ENCODE assay signal across 11 cellular contexts in genomic region chr1:21297975-21298374, GRCh38. TPM values are rescaled to one million over a fixed set of nuclear protein-coding genes. Genes with fewer than 3 reads are reported as not detected.
DNase-seq lines count a peak whose midpoint lies in the region; ATAC-seq and TF ChIP-seq lines count a peak whose summit lies in the region.
"Had no signal": no experiment of that assay in that cellular context is flagged by ENCODE, and none has a peak within 500 bp of the region (broad histone marks: within the 10 kb centered on the region; RNA-seq: fewer than 3 reads in every experiment).

No MANE protein-coding gene starts in this region.

- peaks cover 70% of the 10 kb centered on the region for H3K4me1 ChIP-seq in left ventricle myocardium inferior
- H3K4me1 ChIP-seq in transverse colon: peaks cover 26 to 80% (median 36%) of the 10 kb centered on the region in 4 donors
- H3K4me1 ChIP-seq: uterus had no signal

- DNase-seq in activated naive CD4-positive, alpha-beta T cell treated with anti-CD3 and anti-CD28 coated beads, Interleukin-2, amount 10 ng/mL, durations not matched to agents 7 days and 5 days: no peak
- DNase-seq in activated naive CD4-positive, alpha-beta T cell treated with anti-CD3 and anti-CD28 coated beads, Interleukin-2, amount 50 U/mL, for 16 hours: no peak
- no peak for DNase-seq in activated naive CD4-positive, alpha-beta T cell treated with anti-CD3 and anti-CD28 coated beads, Interleukin-2, amount 50 U/mL, for 72 hours (ENCODE audit: low spot score in 2 of 2)
- DNase-seq in left ventricle myocardium inferior: no peak
- DNase-seq in transverse colon: peak; percentile 52
- DNase-seq in HuH-7 (ENCODE audit: low spot score): no peak
- no peak for DNase-seq in iPS-NIHi7 (ENCODE audit: extremely low spot score)
- DNase-seq: activated CD8-positive, alpha-beta memory T cell treated with anti-CD3 and anti-CD28 coated beads, Interleukin-2, amount 10 ng/mL, durations not matched to agents 7 days and 5 days; uterus had no signal

- H3K36me3 ChIP-seq in left ventricle myocardium inferior (no peaks in the 10 kb centered on the region), transverse colon (no peaks in the 10 kb centered on the region)
- H3K36me3 ChIP-seq: ovary, uterus had no signal

- H3K9me3 Mint-ChIP-seq in activated naive CD4-positive, alpha-beta T cell treated with anti-CD3 and anti-CD28 coated beads, Interleukin-2, amount 10 ng/mL, durations not matched to agents 7 days and 5 days: no peaks in the 10 kb centered on the region
- H3K9me3 Mint-ChIP-seq in activated naive CD4-positive, alpha-beta T cell treated with anti-CD3 and anti-CD28 coated beads, Interleukin-2, amount 50 U/mL, for 72 hours: no peaks in the 10 kb centered on the region

- H3K27me3 Mint-ChIP-seq in activated naive CD4-positive, alpha-beta T cell treated with anti-CD3 and anti-CD28 coated beads, Interleukin-2, amount 10 ng/mL, durations not matched to agents 7 days and 5 days: no peaks in the 10 kb centered on the region
- H3K27me3 Mint-ChIP-seq: activated CD8-positive, alpha-beta memory T cell treated with anti-CD3 and anti-CD28 coated beads, Interleukin-2, amount 10 ng/mL, durations not matched to agents 7 days and 5 days had no signal

- H3K4me1 Mint-ChIP-seq in activated naive CD4-positive, alpha-beta T cell treated with anti-CD3 and anti-CD28 coated beads, Interleukin-2, amount 10 ng/mL, durations not matched to agents 7 days and 5 days: peaks cover 87% of the 10 kb centered on the region

- H3K27me3 ChIP-seq in left ventricle myocardium inferior (ENCODE audit: low read depth) (no peaks in the 10 kb centered on the region), transverse colon (no peaks in the 10 kb centered on the region)
- H3K27me3 ChIP-seq: ovary, uterus had no signal

- TF ChIP-seq CTCF in left ventricle myocardium inferior (IDR thresholded peaks at IDR 0.05; ENCODE audit: borderline replicate concordance): no peak
- TF ChIP-seq CTCF in transverse colon (IDR thresholded peaks at IDR 0.05): no peak

- no peak for TF ChIP-seq POLR2A in transverse colon (IDR thresholded peaks at IDR 0.05)

- WGBS in transverse colon (ENCODE audit: low coverage in 1 of 2), 2 donors: 87% methylated on average over 13 of the region's 13 CpGs; no CpG with 5 or more reads in 1 of the 2 donors

- ATAC-seq in activated naive CD4-positive, alpha-beta T cell treated with anti-CD3 and anti-CD28 coated beads, Interleukin-2, amount 50 U/mL, for 72 hours: no peak
- ATAC-seq in HG02642 (IDR thresholded peaks at IDR 0.05; ENCODE audit: poor library complexity, unreplicated experiment): no peak
- ATAC-seq: activated CD8-positive, alpha-beta memory T cell treated with anti-CD3 and anti-CD28 coated beads, Interleukin-2, amount 10 ng/mL, durations not matched to agents 7 days and 5 days had no signal

- H3K27ac Mint-ChIP-seq in activated naive CD4-positive, alpha-beta T cell treated with anti-CD3 and anti-CD28 coated beads, Interleukin-2, amount 10 ng/mL, durations not matched to agents 7 days and 5 days: peak overlapping the region; percentile 76
- H3K27ac Mint-ChIP-seq in activated naive CD4-positive, alpha-beta T cell treated with anti-CD3 and anti-CD28 coated beads, Interleukin-2, amount 50 U/mL, for 72 hours: peak overlapping the region; percentile 79

- no peak overlapping the region for H3K4me3 ChIP-seq in left ventricle myocardium inferior
- no peak overlapping the region for H3K4me3 ChIP-seq in transverse colon
- H3K4me3 ChIP-seq: ovary, uterus had no signal

- in situ Hi-C loops in transverse colon (cut with MboI; ENCODE audit: low pct_ligation_motif_present in 1 of 4, low pct_unique_long_range_greater_than_20kb in 1 of 4, low sequenced_read_pairs in 3 of 4): no loop called here

- CTCF ChIA-PET in activated naive CD4-positive, alpha-beta T cell treated with anti-CD3 and anti-CD28 coated beads, Interleukin-2, amount 10 ng/mL, durations not matched to agents 7 days and 5 days (lab: Charles Lee): interaction anchor here (1.3 to 2.3 kb wide), 2 partner anchors 27 to 71 kb away, joined by 3 to 6 read pairs; no protein-coding TSS in a partner anchor

- H3K27ac ChIP-seq in left ventricle myocardium inferior (replicated peaks) (peak overlapping the region; percentile 54), transverse colon (peak overlapping the region; percentile 15 to 54 (median 42))
- H3K27ac ChIP-seq: uterus had no signal

- intact Hi-C loops in left ventricle myocardium inferior (cut with micrococcal nuclease) (no loop called here), transverse colon (cut with DNase I; ENCODE audit: low total_unique reads) (no loop called here)

- no peak overlapping the region for H3K4me3 Mint-ChIP-seq in activated naive CD4-positive, alpha-beta T cell treated with anti-CD3 and anti-CD28 coated beads, Interleukin-2, amount 10 ng/mL, durations not matched to agents 7 days and 5 days
- H3K4me3 Mint-ChIP-seq: activated CD8-positive, alpha-beta memory T cell treated with anti-CD3 and anti-CD28 coated beads, Interleukin-2, amount 10 ng/mL, durations not matched to agents 7 days and 5 days had no signal

- H3K9me3 ChIP-seq in left ventricle myocardium inferior (replicated peaks): no peaks in the 10 kb centered on the region
- no peaks in the 10 kb centered on the region for H3K9me3 ChIP-seq in transverse colon
- H3K9me3 ChIP-seq: ovary, uterus had no signal

- H3K36me3 Mint-ChIP-seq in activated naive CD4-positive, alpha-beta T cell treated with anti-CD3 and anti-CD28 coated beads, Interleukin-2, amount 10 ng/mL, durations not matched to agents 7 days and 5 days: peaks cover 15% of the 10 kb centered on the region
- H3K36me3 Mint-ChIP-seq in activated naive CD4-positive, alpha-beta T cell treated with anti-CD3 and anti-CD28 coated beads, Interleukin-2, amount 50 U/mL, for 72 hours: peaks cover 6 to 11% of the 10 kb centered on the region in 2 donors
- H3K36me3 Mint-ChIP-seq: activated CD8-positive, alpha-beta memory T cell treated with anti-CD3 and anti-CD28 coated beads, Interleukin-2, amount 10 ng/mL, durations not matched to agents 7 days and 5 days had no signal

- TF ChIP-seq EP300 in transverse colon (IDR thresholded peaks at IDR 0.05; ENCODE audit: low read depth): no peak

RNA-seq across cellular contexts. Expression of gene ECE1, which starts 7.7 kb away (rescaled TPM):
- total RNA-seq in activated naive CD4-positive, alpha-beta T cell treated with anti-CD3 and anti-CD28 coated beads, Interleukin-2, amount 50 U/mL, for 72 hours: 100 to 1,000 TPM; 111 to 118 TPM
- total RNA-seq in left ventricle myocardium inferior (54.7 TPM), transverse colon (100 to 1,000 TPM in 3 of 4 donors, 10 to 100 TPM in 1; 55.9 to 149 (median 112) TPM)
